37 cellular contexts compared by ENCODE assay signal in the genomic region with DNA sequence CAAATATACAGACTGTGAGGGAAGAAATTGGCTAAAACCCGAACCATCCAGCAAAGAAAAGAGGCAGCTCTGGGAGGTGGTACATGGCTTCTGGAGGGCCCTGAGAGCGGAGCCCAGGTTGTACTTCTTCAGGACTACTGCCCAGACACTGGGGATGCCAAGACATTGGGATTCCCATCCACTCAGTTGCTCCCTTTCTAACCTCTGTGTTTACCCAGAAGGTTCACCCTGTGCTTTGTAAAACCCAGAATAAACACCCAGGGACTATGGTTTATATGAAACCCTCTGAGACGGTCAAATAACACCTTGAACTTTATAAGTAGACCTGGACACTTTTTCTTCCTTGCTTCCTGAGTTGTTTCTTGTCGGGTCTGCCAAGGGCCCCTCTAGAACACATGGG. TPM values are rescaled to one million over a fixed set of nuclear protein-coding genes. Genes with fewer than 3 reads are reported as not detected.
"Had no signal": no experiment of that assay in that cellular context is flagged by ENCODE, and none has a peak within 500 bp of the region (broad histone marks: within the 10 kb centered on the region; RNA-seq: fewer than 3 reads in every experiment).

No MANE protein-coding gene starts in this region.

- H2AFZ ChIP-seq: hepatocyte had no signal

- H3K4me3 ChIP-seq: dorsolateral prefrontal cortex, gastrocnemius medialis, heart left ventricle, hepatocyte, left lung, mucosa of descending colon, pancreas, right atrium auricular region, sigmoid colon, stomach, thyroid gland, vagina had no signal

- DNase-seq: dorsolateral prefrontal cortex; effector CD4-positive, alpha-beta T cell; foreskin fibroblast; gastrocnemius medialis; heart left ventricle; left cardiac atrium; left lung; mesenchymal stem cell; mucosa of descending colon; naive B cell; pancreas; sigmoid colon; stimulated activated CD4-positive, alpha-beta T cell treated with anti-CD3 and anti-CD28 coated beads, Interleukin-2, amount 100 ng/mL, for 24 hours; stimulated activated CD4-positive, alpha-beta T cell treated with anti-CD3 and anti-CD28 coated beads, Interleukin-4, amount 100 ng/mL, for 24 hours; stimulated activated naive CD4-positive, alpha-beta T cell treated with Interleukin-2 at 50 U/mL for 16 hours; stomach; thyroid gland had no signal

- H3K36me3 ChIP-seq: gastrocnemius medialis, heart left ventricle, left lung, neutrophil, pancreas, right atrium auricular region, sigmoid colon, stomach, thyroid gland, vagina had no signal

- H3K27ac ChIP-seq: dorsolateral prefrontal cortex, epithelial cell of prostate, gastrocnemius medialis, heart left ventricle, hepatocyte, left lung, neutrophil, pancreas, right atrium auricular region, stomach, thyroid gland, vagina had no signal

- FAIRE-seq: islet of Langerhans, pancreas had no signal

- H3K4me1 ChIP-seq: gastrocnemius medialis, left lung, pancreas, right atrium auricular region, sigmoid colon, stomach, thyroid gland, vagina had no signal

- H3K4me2 ChIP-seq: hepatocyte had no signal

- H3K9me3 ChIP-seq: gastrocnemius medialis, heart left ventricle, left lung, mucosa of descending colon, neutrophil, pancreas, right atrium auricular region, sigmoid colon, stomach, thyroid gland, vagina had no signal

- ATAC-seq: esophagus mucosa; gastrocnemius medialis; heart left ventricle; left cardiac atrium; left lung; mucosa of descending colon; natural killer cell treated with Interleukin-12 subunit alpha and Interleukin-12 subunit beta and Interleukin-15 and Interleukin-18, amount 100 ng/mL, for 72 hours; pancreas; stimulated activated effector memory CD8-positive, alpha-beta T cell treated with anti-CD3 and anti-CD28 coated beads, Interleukin-12 subunit alpha, Interleukin-12 subunit beta, amount 100 ng/mL, for 72 hours had no signal

- H3K27me3 ChIP-seq: dorsolateral prefrontal cortex, gastrocnemius medialis, hepatocyte, pancreas, right atrium auricular region, sigmoid colon, thyroid gland, vagina had no signal

- H3K79me2 ChIP-seq: hepatocyte had no signal

RNA-seq across cellular contexts. Expression of a gene that starts 9.7 kb away (rescaled TPM):
- total RNA-seq: esophagus mucosa; gastrocnemius medialis; heart left ventricle; hepatocyte; kidney epithelial cell; left lung; lower leg skin; lung microvascular endothelial cell; mesothelial cell of epicardium; mucosa of descending colon; natural killer cell treated with Interleukin-12 subunit alpha and Interleukin-12 subunit beta and Interleukin-15 and Interleukin-18, amount 100 ng/mL, for 72 hours; neural crest cell; omental fat pad; pancreas; progenitor cell of endocrine pancreas; sigmoid colon; skeletal muscle tissue; stomach; subcutaneous adipose tissue; temporal lobe; thyroid gland; ureter; vagina had no signal
- polyA plus RNA-seq: heart left ventricle, hepatocyte, pancreas, sigmoid colon, stomach had no signal
